8 cellular contexts compared by ENCODE assay signal in the genomic region with DNA sequence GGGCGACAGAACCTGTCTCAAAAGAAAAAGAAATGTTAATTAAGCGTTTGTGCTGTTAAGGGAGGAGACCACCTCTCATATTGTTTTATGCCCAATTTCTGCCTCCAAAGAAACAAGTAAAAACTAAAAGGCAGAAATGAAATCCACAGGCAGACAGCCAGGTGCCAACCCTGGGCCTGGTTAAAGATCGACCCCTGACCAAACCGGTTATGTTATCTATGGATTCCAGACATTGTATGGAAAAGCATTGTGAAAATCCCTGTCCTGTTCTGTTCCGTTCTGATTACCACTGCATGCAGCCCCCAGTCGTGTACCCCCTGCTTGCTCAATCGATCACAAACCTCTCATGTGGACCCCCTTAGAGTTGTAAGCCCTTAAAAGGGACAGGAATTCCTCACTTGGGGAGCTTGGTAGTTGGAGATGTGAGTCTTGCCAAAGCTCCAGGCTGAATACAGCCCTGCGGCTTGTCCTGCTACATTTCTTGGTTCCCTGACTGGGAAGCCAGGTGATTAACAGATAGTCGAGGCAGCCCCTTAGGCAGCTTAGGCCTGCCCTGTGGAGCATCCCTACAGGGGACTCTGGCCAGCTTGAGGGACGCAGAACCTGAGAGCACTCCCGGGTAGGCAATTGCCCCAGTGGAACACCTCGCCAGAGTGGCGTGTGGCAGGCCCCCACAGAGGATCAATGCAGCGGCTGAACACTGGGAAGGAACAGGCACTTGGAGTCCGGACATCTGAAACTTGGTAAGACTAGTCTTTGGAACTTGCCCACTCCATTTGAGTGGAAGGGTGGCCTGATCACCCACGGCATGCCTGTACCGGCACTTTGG. TPM values are rescaled to one million over a fixed set of nuclear protein-coding genes. Genes with fewer than 3 reads are reported as not detected.
DNase-seq lines count a peak whose midpoint lies in the region; ATAC-seq and TF ChIP-seq lines count a peak whose summit lies in the region.

No MANE protein-coding gene starts in this region.

- peaks cover 0 to under 1% (median 0%) of the 10 kb centered on the region in 4 donors for H3K9me3 ChIP-seq in tibial nerve

- no peak for DNase-seq in activated T-cell treated with anti-CD3 and anti-CD28 coated beads, Interleukin-2, amount 50 U/mL, for 72 hours
- DNase-seq in activated T-cell treated with anti-CD3 and anti-CD28 coated beads, Interleukin-2, amount 50 U/mL, for 1 hour: no peak
- DNase-seq in memory B cell (ENCODE audit: low spot score in 2 of 2): no peak
- DNase-seq in tibial nerve (ENCODE audit: low spot score in 2 of 2): no peak
- no peak for DNase-seq in stimulated activated CD4-positive, alpha-beta T cell treated with anti-CD3 and anti-CD28 coated beads, Interleukin-12 subunit alpha, Interleukin-12 subunit beta, amount 100 ng/mL, for 4 hours
- no peak for DNase-seq in NCI-H510A (lab: John Stamatoyannopoulos, UW)
- DNase-seq in SIG-M5 treated with dmso at 0.1 percent for 504 hours (lab: John Stamatoyannopoulos, UW; ENCODE audit: unreplicated experiment): no peak

- no peak for ATAC-seq in activated T-cell treated with anti-CD3 and anti-CD28 coated beads, Interleukin-2, amount 50 U/mL, for 72 hours (replicated peaks in 1 of 2)
- no peak for ATAC-seq in memory B cell (ENCODE audit: low read depth)

- no peaks in the 10 kb centered on the region for H3K9me3 Mint-ChIP-seq in activated T-cell treated with anti-CD3 and anti-CD28 coated beads, Interleukin-2, amount 50 U/mL, for 72 hours
- H3K9me3 Mint-ChIP-seq in memory B cell: no peaks in the 10 kb centered on the region

- no peak for TF ChIP-seq EP300 in tibial nerve (IDR thresholded peaks at IDR 0.05)

- TF ChIP-seq POLR2A in tibial nerve (IDR thresholded peaks at IDR 0.05): no peak

- H3K36me3 ChIP-seq in tibial nerve: peaks cover 0 to 27% (median 0%) of the 10 kb centered on the region in 3 donors

- H3K4me3 ChIP-seq in tibial nerve: peak overlapping the region; percentile 62 to 84 (median 72)

- H3K4me1 ChIP-seq in tibial nerve: peaks cover 0 to 34% (median 10%) of the 10 kb centered on the region in 4 donors

- no peaks in the 10 kb centered on the region for H3K27me3 ChIP-seq in tibial nerve

- no peak for TF ChIP-seq CTCF in tibial nerve (IDR thresholded peaks at IDR 0.05)

- H3K27ac ChIP-seq in angular gyrus (ENCODE audit: low read depth, low read length) (peak overlapping the region; percentile 86), tibial nerve (peak overlapping the region in 2 of 4 donors; percentile 80 to 82)

- peaks cover 65% of the 10 kb centered on the region for H3K4me1 Mint-ChIP-seq in activated T-cell treated with anti-CD3 and anti-CD28 coated beads, Interleukin-2, amount 50 U/mL, for 72 hours (ENCODE audit: low read depth)
- peaks cover 39% of the 10 kb centered on the region for H3K4me1 Mint-ChIP-seq in memory B cell

- peaks cover 14 to 15% of the 10 kb centered on the region in 2 donors for H3K36me3 Mint-ChIP-seq in activated T-cell treated with anti-CD3 and anti-CD28 coated beads, Interleukin-2, amount 50 U/mL, for 72 hours (ENCODE audit: insufficient read depth in 2 of 2)
- peaks cover 2% of the 10 kb centered on the region for H3K36me3 Mint-ChIP-seq in memory B cell

- no peaks in the 10 kb centered on the region for H3K27me3 Mint-ChIP-seq in activated T-cell treated with anti-CD3 and anti-CD28 coated beads, Interleukin-2, amount 50 U/mL, for 72 hours (ENCODE audit: low read depth)
- H3K27me3 Mint-ChIP-seq in memory B cell: no peaks in the 10 kb centered on the region

- WGBS in tibial nerve, 2 donors: 90 to 92% methylated on average over 17 of the region's 17 CpGs

- H3K27ac Mint-ChIP-seq in activated T-cell treated with anti-CD3 and anti-CD28 coated beads, Interleukin-2, amount 50 U/mL, for 72 hours: peak overlapping the region; percentile 96
- H3K27ac Mint-ChIP-seq in memory B cell: peak overlapping the region; percentile 96

- H3K4me3 Mint-ChIP-seq in activated T-cell treated with anti-CD3 and anti-CD28 coated beads, Interleukin-2, amount 50 U/mL, for 72 hours: peak overlapping the region; percentile 95 to 96
- peak overlapping the region; percentile 97 for H3K4me3 Mint-ChIP-seq in memory B cell

RNA-seq across cellular contexts. Expression of a gene that starts 0.7 kb away (rescaled TPM):
- total RNA-seq in activated T-cell treated with anti-CD3 and anti-CD28 coated beads, Interleukin-2, amount 50 U/mL, for 72 hours: 1 to 10 TPM; 7.7 to 8.4 TPM
- total RNA-seq in tibial nerve: 10 to 100 TPM in 2 of 4 donors, 1 to 10 TPM in 2; 4.2 to 19.5 (median 10.5) TPM

RNA-seq across cellular contexts. Expression of a gene that starts 14.6 kb away (rescaled TPM):
- total RNA-seq in activated T-cell treated with anti-CD3 and anti-CD28 coated beads, Interleukin-2, amount 50 U/mL, for 72 hours: 10 to 100 TPM; 16.8 to 18.0 TPM
- total RNA-seq in tibial nerve: 10 to 100 TPM in 2 of 4 donors, 1 to 10 TPM in 2; 8.5 to 14.9 (median 10.1) TPM

RNA-seq across cellular contexts. Expression of a gene that starts 34.2 kb away (rescaled TPM):
- total RNA-seq in activated T-cell treated with anti-CD3 and anti-CD28 coated beads, Interleukin-2, amount 50 U/mL, for 72 hours: 10 to 100 TPM; 31.5 to 32.5 TPM
- total RNA-seq in tibial nerve: 10 to 100 TPM; 21.0 to 34.8 (median 28.3) TPM

RNA-seq across cellular contexts. Expression of a gene that starts 46.0 kb away (rescaled TPM):
- total RNA-seq in activated T-cell treated with anti-CD3 and anti-CD28 coated beads, Interleukin-2, amount 50 U/mL, for 72 hours: 10 to 100 TPM; 18.5 to 20.0 TPM
- 10 to 100 TPM in 3 of 4 donors, 1 to 10 TPM in 1; 7.9 to 18.8 (median 13.4) TPM for total RNA-seq in tibial nerve
